In genomic region chr20:53811577-53811976, GRCh38 we compare ENCODE assay signal across 8 cellular contexts.
"Had no signal": no experiment of that assay in that cellular context is flagged by ENCODE, and none has a peak within 500 bp of the region (broad histone marks: within the 10 kb centered on the region; RNA-seq: fewer than 3 reads in every experiment).

No MANE protein-coding gene starts in this region.

- H3K36me3 ChIP-seq: HAP-1 had no signal

- H3K36me3 Mint-ChIP-seq: IgD-negative memory B cell had no signal

- H3K27me3 Mint-ChIP-seq: IgD-negative memory B cell had no signal

- H3K27ac Mint-ChIP-seq: IgD-negative memory B cell had no signal

- DNase-seq: GM23248, GOT3, H7, KBM-7 had no signal

- ATAC-seq: HCT116 had no signal

- H3K4me3 Mint-ChIP-seq: IgD-negative memory B cell had no signal

- H3K9me3 Mint-ChIP-seq: IgD-negative memory B cell had no signal

- H3K9me3 ChIP-seq: HAP-1 had no signal

- H3K27ac ChIP-seq: GM23248, KMS-11 had no signal

- H3K4me3 ChIP-seq: GM23248, HAP-1 had no signal
